2 cellular contexts compared by ENCODE assay signal in genomic region chr3:133390715-133391114, GRCh38.
TF ChIP-seq lines count a peak whose summit lies in the region.

No MANE protein-coding gene starts in this region.

TF ChIP-seq in A549, 52 proteins besides CTCF, POLR2A, EP300 and RAD21 (continued from another document):
- TF ChIP-seq RARB (CRISPR knock-in tag; IDR thresholded peaks at IDR 0.05) (no peak), RCOR1 (IDR thresholded peaks at IDR 0.05; ENCODE audit: low read depth, low read length) (no peak)
TF ChIP-seq in A549: peak in this region for 1.

TF ChIP-seq in IMR-90, 13 proteins besides CTCF, POLR2A, EP300 and RAD21 (continued from another document):
- TF ChIP-seq SMC3 (IDR thresholded peaks at IDR 0.05; ENCODE audit: low read depth, low read length): no peak
- no peak for TF ChIP-seq USF2 (IDR thresholded peaks at IDR 0.05; ENCODE audit: low read depth, low read length)
- no peak for TF ChIP-seq MXI1 (IDR thresholded peaks at IDR 0.05; ENCODE audit: borderline replicate concordance, low read depth, low read length)
- TF ChIP-seq BHLHE40 (IDR thresholded peaks at IDR 0.05; ENCODE audit: low read depth, low read length): no peak
- no peak for TF ChIP-seq ELK1 (IDR thresholded peaks at IDR 0.05; ENCODE audit: borderline replicate concordance, low read depth, low read length)
